14 cellular contexts compared by ENCODE assay signal in genomic region chr10:11212686-11213085, GRCh38.
DNase-seq lines count a peak whose midpoint lies in the region; ATAC-seq and TF ChIP-seq lines count a peak whose summit lies in the region.
"Had no signal": no experiment of that assay in that cellular context is flagged by ENCODE, and none has a peak within 500 bp of the region (broad histone marks: within the 10 kb centered on the region; RNA-seq: fewer than 3 reads in every experiment).

No MANE protein-coding gene starts in this region.

- H3K27me3 ChIP-seq in cardiac muscle cell (no peaks in the 10 kb centered on the region), heart left ventricle (no peaks in the 10 kb centered on the region), thyroid gland (no peaks in the 10 kb centered on the region)
- H3K27me3 ChIP-seq: left lung had no signal

- no peak for TF ChIP-seq CTCF in cardiac muscle cell (IDR thresholded peaks at IDR 0.05; ENCODE audit: low read depth, low read length)
- TF ChIP-seq CTCF in heart left ventricle (IDR thresholded peaks at IDR 0.05) = no peak
- TF ChIP-seq CTCF in thyroid gland (IDR thresholded peaks at IDR 0.05) = no peak

- H3K36me3 ChIP-seq in cardiac muscle cell = no peaks in the 10 kb centered on the region
- peaks cover 0 to 5% (median 0%) of the 10 kb centered on the region in 9 donors for H3K36me3 ChIP-seq in heart left ventricle
- H3K36me3 ChIP-seq in thyroid gland = no peaks in the 10 kb centered on the region

- H3K4me1 ChIP-seq in cardiac muscle cell (ENCODE audit: low read depth) (peaks cover 35% of the 10 kb centered on the region), heart left ventricle (peaks cover 6 to 73% (median 40%) of the 10 kb centered on the region in 12 donors), thyroid gland (peaks cover 13 to 28% of the 10 kb centered on the region in 2 donors)

- DNase-seq in cardiac muscle cell (ENCODE audit: low read depth in 1 of 2, low spot score in 1 of 2) = no peak
- no peak for DNase-seq in heart left ventricle
- DNase-seq in T-helper 17 cell = no peak
- DNase-seq in dermis microvascular lymphatic vessel endothelial cell (ENCODE audit: low read depth in 2 of 2) = peak; percentile 17 to 30
- peak; percentile 35 to 41 for DNase-seq in thyroid gland
- no peak for DNase-seq in NCI-H2107 treated with DMSO at 0.1 percent for 48 hours (lab: John Stamatoyannopoulos, UW; ENCODE audit: unreplicated experiment)
- DNase-seq in NCI-H2196 treated with DMSO at 0.1 percent for 48 hours (lab: John Stamatoyannopoulos, UW; ENCODE audit: unreplicated experiment) = no peak
- no peak for DNase-seq in HuH-7 (ENCODE audit: low spot score)
- DNase-seq: activated CD4-positive, CD25-positive, alpha-beta regulatory T cell treated with anti-CD3 and anti-CD28 coated beads, Interleukin-2, amount 50 U/mL, for 72 hours; activated effector memory CD4-positive, alpha-beta T cell treated with Interleukin-2 at 50 U/mL for 16 hours; Karpas-422; left lung; NCI-H1417 had no signal

- no peaks in the 10 kb centered on the region for H3K27me3 Mint-ChIP-seq in T-helper 17 cell

- 29 to 45% (median 30%) methylated on average over 3 of the region's 3 CpGs for WGBS in heart left ventricle, 4 donors
- WGBS in thyroid gland, 2 donors = 23 to 25% methylated on average over 3 of the region's 3 CpGs

- no peak for TF ChIP-seq POLR2A in heart left ventricle (IDR thresholded peaks at IDR 0.05)
- TF ChIP-seq POLR2A in thyroid gland (IDR thresholded peaks at IDR 0.05) = no peak

- intact Hi-C loops in heart left ventricle (cut with DNase I) = no loop called here
- intact Hi-C loops in thyroid gland (cut with DNase I) = no loop called here

- H3K27ac ChIP-seq in cardiac muscle cell (peak overlapping the region; percentile 33), heart left ventricle (no peak overlapping the region), thyroid gland (no peak overlapping the region)
- H3K27ac ChIP-seq: left lung, RWPE1 had no signal

- no peak for ATAC-seq in heart left ventricle
- ATAC-seq in T-helper 17 cell = no peak
- ATAC-seq: left lung had no signal

- peaks cover 89% of the 10 kb centered on the region for H3K4me1 Mint-ChIP-seq in T-helper 17 cell

- H3K9me3 ChIP-seq in cardiac muscle cell (ENCODE audit: low read depth) (no peaks in the 10 kb centered on the region), heart left ventricle (no peaks in the 10 kb centered on the region), T-helper 17 cell (ENCODE audit: control insufficient read depth, low read length, poor library complexity, severe bottlenecking) (no peaks in the 10 kb centered on the region), thyroid gland (no peaks in the 10 kb centered on the region)
- H3K9me3 ChIP-seq: left lung had no signal

- peaks cover 6% of the 10 kb centered on the region for H3K36me3 Mint-ChIP-seq in T-helper 17 cell (ENCODE audit: low read depth)

- no peak overlapping the region for H3K4me3 ChIP-seq in cardiac muscle cell
- H3K4me3 ChIP-seq in heart left ventricle = no peak overlapping the region
- H3K4me3 ChIP-seq in thyroid gland (replicated peaks in 1 of 3) = no peak overlapping the region
- H3K4me3 ChIP-seq: left lung had no signal

- H3K4me3 Mint-ChIP-seq in T-helper 17 cell = peak overlapping the region; percentile 70

- H3K27ac Mint-ChIP-seq in T-helper 17 cell = peak overlapping the region; percentile 96

Comparison
In these comparisons a context has a peak if more than half of its experiments do, and no peak if none do; other contexts are left out.
1. DNase-seq: peak in dermis microvascular lymphatic vessel endothelial cell (2 of 2) and thyroid gland (2 of 2); none in cardiac muscle cell (0 of 2), heart left ventricle (0 of 5), T-helper 17 cell (0 of 3), NCI-H2107 treated with DMSO at 0.1 percent for 48 hours (single experiment), NCI-H2196 treated with DMSO at 0.1 percent for 48 hours (single experiment) and HuH-7 (single experiment).